8 cellular contexts compared by ENCODE assay signal in the genomic region with DNA sequence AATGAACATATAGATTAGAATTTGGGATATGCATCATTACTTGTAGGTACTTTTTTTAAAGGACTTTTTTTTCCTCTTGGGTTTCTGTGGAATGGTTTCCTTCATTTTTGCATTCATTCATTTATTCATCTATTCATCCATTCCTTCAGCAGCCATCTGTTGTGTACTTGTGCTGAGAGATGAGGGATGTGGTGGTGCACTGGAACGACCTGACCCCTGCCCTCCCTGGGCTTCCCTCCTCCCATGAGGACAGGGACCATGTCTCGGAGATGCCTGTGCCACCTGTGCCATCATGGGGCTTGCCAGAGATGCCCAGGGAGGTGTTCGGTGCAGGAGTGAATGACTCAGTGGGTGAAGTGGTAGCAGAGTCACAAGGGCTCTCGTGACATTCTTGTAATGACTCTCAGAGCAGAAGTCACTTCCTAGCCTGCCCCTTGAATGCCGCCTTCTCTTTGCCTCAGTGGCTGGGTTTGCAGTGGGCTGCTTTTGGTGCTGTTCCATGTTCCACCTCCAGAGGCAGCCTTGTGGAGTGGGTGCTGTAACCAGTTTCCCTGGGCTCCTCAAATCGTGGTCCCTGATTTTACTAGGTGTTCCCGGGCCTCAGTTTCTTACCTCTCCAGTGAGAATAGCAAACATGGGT. TPM values are rescaled to one million over a fixed set of nuclear protein-coding genes. Genes with fewer than 3 reads are reported as not detected.
DNase-seq lines count a peak whose midpoint lies in the region; ATAC-seq and TF ChIP-seq lines count a peak whose summit lies in the region.

No MANE protein-coding gene starts in this region.

- intact Hi-C loops in activated CD4-positive, alpha-beta T cell treated with anti-CD3 and anti-CD28 coated beads, Interleukin-2, amount 10 ng/mL, durations not matched to agents 24 days and 14 days (cut with micrococcal nuclease): loop anchor here (1.0 to 2.0 kb wide), 10 partner anchors 23 to 267 kb away; no protein-coding TSS in a partner anchor
- intact Hi-C loops in thyroid gland (cut with DNase I): no loop called here

- H3K36me3 Mint-ChIP-seq in activated CD4-positive, alpha-beta T cell treated with anti-CD3 and anti-CD28 coated beads, Interleukin-2, amount 10 ng/mL, durations not matched to agents 24 days and 14 days (ENCODE audit: low read depth): peaks cover 49% of the 10 kb centered on the region

- H3K4me3 ChIP-seq in GM12875 (ENCODE audit: low read depth, low read length): no peak overlapping the region
- H3K4me3 ChIP-seq in thyroid gland (replicated peaks in 1 of 3): no peak overlapping the region

- H3K4me1 Mint-ChIP-seq in activated CD4-positive, alpha-beta T cell treated with anti-CD3 and anti-CD28 coated beads, Interleukin-2, amount 10 ng/mL, durations not matched to agents 24 days and 14 days: peaks cover 79% of the 10 kb centered on the region

- peak; percentile 89 for DNase-seq in activated CD4-positive, alpha-beta T cell treated with anti-CD3 and anti-CD28 coated beads, Interleukin-2, amount 10 ng/mL, durations not matched to agents 24 days and 14 days
- DNase-seq in foreskin keratinocyte (no peak), thyroid gland (peak; percentile 66 to 72), NCI-H2171 (lab: John Stamatoyannopoulos, UW) (no peak)

- H3K9me3 ChIP-seq in thyroid gland: no peaks in the 10 kb centered on the region

- H3K27ac ChIP-seq in foreskin keratinocyte: no peak overlapping the region
- no peak overlapping the region for H3K27ac ChIP-seq in thyroid gland

- H3K27me3 ChIP-seq in foreskin keratinocyte (no peaks in the 10 kb centered on the region), thyroid gland (no peaks in the 10 kb centered on the region)

- H3K4me1 ChIP-seq in foreskin keratinocyte (peaks cover 12% of the 10 kb centered on the region), thyroid gland (peaks cover 0 to 6% of the 10 kb centered on the region in 2 donors)

- 42 to 46% methylated on average over 7 of the region's 7 CpGs for WGBS in thyroid gland, 2 donors

- no peak for TF ChIP-seq POLR2A in thyroid gland (IDR thresholded peaks at IDR 0.05)

- H3K27ac Mint-ChIP-seq in activated CD4-positive, alpha-beta T cell treated with anti-CD3 and anti-CD28 coated beads, Interleukin-2, amount 10 ng/mL, durations not matched to agents 24 days and 14 days: peak overlapping the region; percentile 92

- TF ChIP-seq CTCF in GM12875 (IDR thresholded peaks at IDR 0.05; ENCODE audit: borderline replicate concordance, insufficient read depth, low read depth, low read length) (peak; percentile 69), foreskin keratinocyte (conservative IDR thresholded peaks at IDR 0.05) (peak; percentile 50), thyroid gland (IDR thresholded peaks at IDR 0.05) (peak in 5 of 6 experiments; percentile 33 to 53 (median 48))

- peak overlapping the region; percentile 66 for H3K4me3 Mint-ChIP-seq in activated CD4-positive, alpha-beta T cell treated with anti-CD3 and anti-CD28 coated beads, Interleukin-2, amount 10 ng/mL, durations not matched to agents 24 days and 14 days

- ATAC-seq in HG02973 (IDR thresholded peaks at IDR 0.05; ENCODE audit: unreplicated experiment) (peak; percentile 55), foreskin keratinocyte (no peak), GM19397 (IDR thresholded peaks at IDR 0.05; ENCODE audit: unreplicated experiment) (no peak), HG02798 (IDR thresholded peaks at IDR 0.05; ENCODE audit: poor library complexity, unreplicated experiment) (no peak)

- no peaks in the 10 kb centered on the region for H3K27me3 Mint-ChIP-seq in activated CD4-positive, alpha-beta T cell treated with anti-CD3 and anti-CD28 coated beads, Interleukin-2, amount 10 ng/mL, durations not matched to agents 24 days and 14 days

- peaks cover 6% of the 10 kb centered on the region for H3K9me3 Mint-ChIP-seq in activated CD4-positive, alpha-beta T cell treated with anti-CD3 and anti-CD28 coated beads, Interleukin-2, amount 10 ng/mL, durations not matched to agents 24 days and 14 days

- H3K36me3 ChIP-seq in thyroid gland: peaks cover 0 to 2% of the 10 kb centered on the region in 2 donors

RNA-seq across cellular contexts. Expression of gene CLEC16A, which starts 43.9 kb away (rescaled TPM):
- 35.9 and 36.2 TPM in 2 replicates for total RNA-seq in activated CD4-positive, alpha-beta T cell treated with anti-CD3 and anti-CD28 coated beads, Interleukin-2, amount 10 ng/mL, durations not matched to agents 24 days and 14 days
- total RNA-seq in foreskin keratinocyte (21.0 and 22.0 TPM in 2 replicates), thyroid gland (10 to 100 TPM; 29.5 to 58.8 (median 48.4) TPM)
- 11.4 and 12.0 TPM in 2 replicates for polyA plus RNA-seq in foreskin keratinocyte

RNA-seq across cellular contexts. Expression of gene DEXI, which starts 46.0 kb away (rescaled TPM):
- 35.6 and 38.0 TPM in 2 replicates for total RNA-seq in activated CD4-positive, alpha-beta T cell treated with anti-CD3 and anti-CD28 coated beads, Interleukin-2, amount 10 ng/mL, durations not matched to agents 24 days and 14 days
- 42.8 and 45.1 TPM in 2 replicates for total RNA-seq in foreskin keratinocyte
- polyA plus RNA-seq in foreskin keratinocyte: 40.4 and 43.1 TPM in 2 replicates
- 10 to 100 TPM; 66.5 to 89.2 (median 74.6) TPM for total RNA-seq in thyroid gland

Comparison
In these comparisons a context has a peak if more than half of its experiments do, and no peak if none do; other contexts are left out.
1. DNase-seq: peak in activated CD4-positive, alpha-beta T cell treated with anti-CD3 and anti-CD28 coated beads, Interleukin-2, amount 10 ng/mL, durations not matched to agents 24 days and 14 days (single experiment) and thyroid gland (2 of 2); none in foreskin keratinocyte (0 of 2) and NCI-H2171 (single experiment).
2. Peak in every context shown above with its lines, with median percentiles within 50 percentile points of each other: CTCF ChIP-seq.